In genomic region chr12:2750185-2750584, GRCh38 we compare ENCODE assay signal across 27 cellular contexts.
"Had no signal": no experiment of that assay in that cellular context is flagged by ENCODE, and none has a peak within 500 bp of the region (broad histone marks: within the 10 kb centered on the region; RNA-seq: fewer than 3 reads in every experiment).

No MANE protein-coding gene starts in this region.

- DNase-seq: Kasumi-1, MM.1S, NCI-H1092 treated with DMSO at 0.1 percent for 48 hours, NCI-H1436, NCI-H187, NCI-H2029, NCI-H2081 treated with DMSO at 0.1 percent for 48 hours, NCI-H2171, NCI-H226, NCI-H446, NCI-H510A, NCI-H524 treated with DMSO at 0.1 percent for 48 hours, NCI-H69, NCI-H774, PC-3, SIG-M5, SW 1271, T-cell had no signal

- H3K27ac ChIP-seq: HL-60, KMS-11, SJSA1, SK-N-MC had no signal

- H3K36me3 Mint-ChIP-seq: T-cell had no signal

- H3K4me3 Mint-ChIP-seq: IgD-negative memory B cell, T-cell had no signal

- ATAC-seq: K562, Panc1, PC-3, Right ventricle myocardium inferior, T-cell had no signal

- H3K36me3 ChIP-seq: SJSA1 had no signal

- H3K4me1 Mint-ChIP-seq: IgD-negative memory B cell had no signal

- H3K27ac Mint-ChIP-seq: IgD-negative memory B cell, T-cell had no signal

- H3K4me2 ChIP-seq: KMS-11 had no signal

- FAIRE-seq: HTR-8/SVneo, K562 had no signal

- H3K4me3 ChIP-seq: K562, SJSA1, SK-N-MC had no signal

- H3K4me1 ChIP-seq: SJSA1 had no signal
